Comparison of ENCODE assay signal across 9 cellular contexts in the genomic region with DNA sequence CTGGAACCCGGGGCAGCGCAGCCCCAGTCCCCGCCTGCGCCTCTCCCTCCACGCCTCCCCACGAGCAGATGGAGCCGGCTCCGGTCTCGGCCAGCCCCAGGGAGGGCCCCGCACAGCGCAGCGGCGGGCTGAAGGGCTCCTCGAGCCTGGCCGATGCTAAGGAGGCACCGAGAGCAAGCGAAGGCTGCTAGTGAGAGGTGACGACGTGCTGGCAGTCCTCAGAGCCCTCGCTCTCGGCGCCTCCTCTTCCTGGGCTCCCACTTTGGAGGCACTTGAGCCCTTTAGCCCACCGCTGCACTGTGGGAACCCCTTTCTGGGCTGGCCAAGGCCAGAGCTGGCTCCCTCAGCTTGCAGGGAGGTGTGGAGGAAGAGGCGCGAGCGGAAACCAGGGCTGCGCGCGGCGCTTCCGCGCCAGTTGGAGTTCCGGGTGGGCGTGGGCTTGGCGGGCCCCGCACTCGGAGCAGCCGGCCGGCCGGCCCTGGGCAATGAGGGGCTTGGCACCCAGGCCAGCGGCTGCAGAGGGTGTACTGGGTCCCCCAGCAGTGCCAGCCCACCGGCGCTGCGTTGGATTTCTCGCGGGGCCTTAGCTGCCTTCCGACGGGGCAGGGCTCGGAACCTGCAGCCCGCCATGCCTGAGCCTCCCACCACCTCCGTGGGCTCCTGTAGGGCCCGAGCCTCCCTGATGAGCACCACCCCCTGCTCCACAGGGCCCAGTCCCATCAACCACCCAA. TPM values are rescaled to one million over a fixed set of nuclear protein-coding genes. Genes with fewer than 3 reads are reported as not detected.
DNase-seq lines count a peak whose midpoint lies in the region; ATAC-seq and TF ChIP-seq lines count a peak whose summit lies in the region.
"Had no signal": no experiment of that assay in that cellular context is flagged by ENCODE, and none has a peak within 500 bp of the region (broad histone marks: within the 10 kb centered on the region; RNA-seq: fewer than 3 reads in every experiment).

No MANE protein-coding gene starts in this region.

- H3K36me3 ChIP-seq in effector memory CD4-positive, alpha-beta T cell (ENCODE audit: control insufficient read depth, insufficient read depth, low read length) = no peaks in the 10 kb centered on the region
- H3K36me3 ChIP-seq in transverse colon = no peaks in the 10 kb centered on the region

- peak overlapping the region; percentile 79 for H3K4me3 Mint-ChIP-seq in natural killer cell

- H3K9me3 Mint-ChIP-seq in natural killer cell = no peaks in the 10 kb centered on the region
- H3K9me3 Mint-ChIP-seq: nephron had no signal

- peaks cover 6% of the 10 kb centered on the region for H3K4me1 ChIP-seq in effector memory CD4-positive, alpha-beta T cell (ENCODE audit: control insufficient read depth, insufficient read depth, low read length, poor library complexity, severe bottlenecking)
- H3K4me1 ChIP-seq in transverse colon = peaks cover 0 to 30% (median 18%) of the 10 kb centered on the region in 4 donors

- WGBS in transverse colon (ENCODE audit: low coverage in 1 of 2), 2 donors = 77% methylated on average over 50 of the region's 52 CpGs; no CpG with 5 or more reads in 1 of the 2 donors

- peak; percentile 62 to 71 (median 64) for ATAC-seq in natural killer cell

- peak; percentile 74 for TF ChIP-seq POLR2A in transverse colon (IDR thresholded peaks at IDR 0.05)

- TF ChIP-seq EP300 in transverse colon (IDR thresholded peaks at IDR 0.05; ENCODE audit: low read depth) = no peak

- no peaks in the 10 kb centered on the region for H3K36me3 Mint-ChIP-seq in natural killer cell

- H3K27me3 Mint-ChIP-seq in natural killer cell (ENCODE audit: low read depth in 2 of 2) = peaks cover 18 to 19% of the 10 kb centered on the region in 2 donors

- TF ChIP-seq CTCF in natural killer cell (IDR thresholded peaks at IDR 0.05) (no peak), transverse colon (IDR thresholded peaks at IDR 0.05) (no peak)

- peak overlapping the region; percentile 63 for H3K4me3 ChIP-seq in effector memory CD4-positive, alpha-beta T cell (ENCODE audit: insufficient read depth, low read depth, low read length, poor library complexity, severe bottlenecking)
- H3K4me3 ChIP-seq in transverse colon = peak overlapping the region; percentile 6 to 62 (median 58)

- intact Hi-C loops in natural killer cell (cut with micrococcal nuclease) (loop anchor here (2.0 kb wide), 1 partner anchor 26 kb away; a partner anchor contains a TSS), transverse colon (cut with DNase I; ENCODE audit: low total_unique reads) (no loop called here)

- peak overlapping the region; percentile 71 for H3K27ac ChIP-seq in effector memory CD4-positive, alpha-beta T cell (ENCODE audit: insufficient read depth, low read length, poor library complexity, severe bottlenecking)
- H3K27ac ChIP-seq in transverse colon = peak overlapping the region; percentile 79 to 93 (median 88)

- no peaks in the 10 kb centered on the region for H3K27me3 ChIP-seq in effector memory CD4-positive, alpha-beta T cell (replicated peaks; ENCODE audit: control insufficient read depth, insufficient read depth, low read length, poor library complexity, severe bottlenecking)
- no peaks in the 10 kb centered on the region for H3K27me3 ChIP-seq in transverse colon

- H3K9me3 ChIP-seq in effector memory CD4-positive, alpha-beta T cell (ENCODE audit: control insufficient read depth, low read length) = no peaks in the 10 kb centered on the region
- no peaks in the 10 kb centered on the region for H3K9me3 ChIP-seq in transverse colon

- peak overlapping the region in 1 of 2 donors; percentile 89 for H3K27ac Mint-ChIP-seq in natural killer cell

- peak; percentile 21 for DNase-seq in DMS53 treated with DMSO at 0.1 percent for 48 hours (lab: John Stamatoyannopoulos, UW; ENCODE audit: unreplicated experiment)
- peak; percentile 20 for DNase-seq in HT1080 (ENCODE audit: low read depth)
- peak; percentile 61 to 67 for DNase-seq in activated CD4-positive, alpha-beta T cell treated with anti-CD3 and anti-CD28 coated beads, Interleukin-2, amount 50 U/mL, for 48 hours
- peak; percentile 31 to 50 (median 41) for DNase-seq in effector memory CD4-positive, alpha-beta T cell
- peak; percentile 56 for DNase-seq in natural killer cell
- peak; percentile 43 for DNase-seq in transverse colon
- DNase-seq in inferior parietal cortex (ENCODE audit: extremely low spot score) = no peak
- DNase-seq in A172 (ENCODE audit: low spot score) = no peak

- peaks cover 31 to 49% of the 10 kb centered on the region in 2 donors for H3K4me1 Mint-ChIP-seq in natural killer cell

- in situ Hi-C loops in transverse colon (cut with MboI; ENCODE audit: low pct_ligation_motif_present in 1 of 4, low pct_unique_long_range_greater_than_20kb in 1 of 4, low sequenced_read_pairs in 3 of 4) = no loop called here

RNA-seq across cellular contexts. Expression of a gene that starts 2.5 kb away (rescaled TPM):
- total RNA-seq in HT1080 (2014; rRNA removed; shearing (Covaris generic)) = 137 and 140 TPM in 2 replicates
- 240 and 261 TPM in 2 replicates for polyA plus RNA-seq in HT1080 (2015; cell fraction: cytosol; rRNA removed)
- 115 and 128 TPM in 2 replicates for polyA plus RNA-seq in HT1080 (2015; cell fraction: nucleus; rRNA removed)
- total RNA-seq in natural killer cell (10 to 100 TPM in 2 of 3 donors, 1 to 10 TPM in 1; 2.4 to 15.7 (median 14.3) TPM), transverse colon (100 to 1,000 TPM in 1 of 4 donors, 10 to 100 TPM in 2, 1 to 10 TPM in 1; 9.7 to 125 (median 60.0) TPM)
- total RNA-seq in A172 (2014; rRNA removed; shearing (Covaris generic)) = 312 and 395 TPM in 2 replicates

RNA-seq across cellular contexts. Expression of a gene that starts 25.6 kb away (rescaled TPM):
- total RNA-seq in HT1080 (2014; rRNA removed; shearing (Covaris generic)) = 57.9 and 64.3 TPM in 2 replicates
- polyA plus RNA-seq in HT1080 (2015; cell fraction: cytosol; rRNA removed) = 33.1 and 38.3 TPM in 2 replicates
- polyA plus RNA-seq in HT1080 (2015; cell fraction: nucleus; rRNA removed) = 29.7 and 29.9 TPM in 2 replicates
- total RNA-seq in natural killer cell (1 to 10 TPM; 3.6 to 5.2 (median 4.6) TPM), transverse colon (1 to 10 TPM; 5.6 to 6.4 (median 6.0) TPM)
- total RNA-seq in A172 (2014; rRNA removed; shearing (Covaris generic)) = 34.7 and 45.3 TPM in 2 replicates

RNA-seq across cellular contexts. Expression of a gene that starts 26.0 kb away (rescaled TPM):
- total RNA-seq in HT1080 (2014; rRNA removed; shearing (Covaris generic)) = 1.9 and 2.9 TPM in 2 replicates
- polyA plus RNA-seq in HT1080 (2015; cell fraction: cytosol; rRNA removed) = 2.7 and 5.0 TPM in 2 replicates
- polyA plus RNA-seq in HT1080 (2015; cell fraction: nucleus; rRNA removed) = 1.7 TPM in 1 of 2 replicates, not detected in the other
- total RNA-seq in natural killer cell (under 1 TPM in 2 of 3 donors, not detected in 1; 0.58 to 0.91 TPM), transverse colon (not detected)
- total RNA-seq in A172 (2014; rRNA removed; shearing (Covaris generic)) = 15.2 and 16.5 TPM in 2 replicates

RNA-seq across cellular contexts. Expression of a gene that starts 27.2 kb away (rescaled TPM):
- 120 and 122 TPM in 2 replicates for total RNA-seq in HT1080 (2014; rRNA removed; shearing (Covaris generic))
- 183 and 194 TPM in 2 replicates for polyA plus RNA-seq in HT1080 (2015; cell fraction: cytosol; rRNA removed)
- polyA plus RNA-seq in HT1080 (2015; cell fraction: nucleus; rRNA removed) = 62.6 and 63.2 TPM in 2 replicates
- 10 to 100 TPM; 21.0 to 38.4 (median 30.8) TPM for total RNA-seq in natural killer cell
- total RNA-seq in transverse colon = 10 to 100 TPM; 16.5 to 57.9 (median 48.7) TPM
- 240 and 245 TPM in 2 replicates for total RNA-seq in A172 (2014; rRNA removed; shearing (Covaris generic))

Comparison
In these comparisons a context has a peak if more than half of its experiments do, and no peak if none do; other contexts are left out.
1. DNase-seq: peak in DMS53 treated with DMSO at 0.1 percent for 48 hours (single experiment), HT1080 (single experiment), activated CD4-positive, alpha-beta T cell treated with anti-CD3 and anti-CD28 coated beads, Interleukin-2, amount 50 U/mL, for 48 hours (2 of 2), effector memory CD4-positive, alpha-beta T cell (3 of 3), natural killer cell (single experiment) and transverse colon (single experiment); none in inferior parietal cortex (single experiment) and A172 (single experiment).